Comparison of ENCODE assay signal across 8 cellular contexts in genomic region chr2:71129891-71130324, GRCh38. TPM values are rescaled to one million over a fixed set of nuclear protein-coding genes. Genes with fewer than 3 reads are reported as not detected.
DNase-seq lines count a peak whose midpoint lies in the region; ATAC-seq and TF ChIP-seq lines count a peak whose summit lies in the region.

Gene MCEE (minus strand): TSS chr2:71130229. CDS start chr2:71130219, 10 bp downstream.

- WGBS in ectodermal cell, 2 experiments: 0% methylated on average over 36 of the region's 36 CpGs

- H3K4me3 ChIP-seq in ectodermal cell (ENCODE audit: insufficient read depth, low read depth, low read length): peak within 1 kb of the TSS; percentile 81

- DNase-seq in CD14-positive monocyte (ENCODE audit: low spot score) (peak; percentile 79), NCI-H526 treated with DMSO at 0.1 percent for 48 hours (lab: John Stamatoyannopoulos, UW) (peak; percentile 85), mesenteric fat pad (ENCODE audit: low spot score) (peak; percentile 96)
- peak; percentile 90 to 91 for DNase-seq in activated CD4-positive, alpha-beta T cell treated with anti-CD3 and anti-CD28 coated beads, Interleukin-2, amount 50 U/mL, for 48 hours
- peak; percentile 73 to 78 for DNase-seq in stimulated activated CD8-positive, alpha-beta memory T cell treated with anti-CD3 and anti-CD28 coated beads, Interleukin-15, amount 100 ng/mL, for 4 hours (ENCODE audit: low read depth in 2 of 2)

- no peak for TF ChIP-seq CTCF in CD14-positive monocyte (IDR thresholded peaks at IDR 0.05)

- H3K36me3 ChIP-seq in ectodermal cell (ENCODE audit: control insufficient read depth, insufficient read depth, low read length): peaks cover 5% of the 10 kb centered on the region

- H3K9me3 Mint-ChIP-seq in CD14-positive monocyte: no peaks in the 10 kb centered on the region

- no peaks in the 10 kb centered on the region for H3K4me1 ChIP-seq in ectodermal cell (ENCODE audit: control insufficient read depth, insufficient read depth, low read length)

- peaks cover 11% of the 10 kb centered on the region for H3K4me1 Mint-ChIP-seq in CD14-positive monocyte

- no peak within 1 kb of the TSS for H3K4me3 Mint-ChIP-seq in CD14-positive monocyte

- H3K27me3 Mint-ChIP-seq in CD14-positive monocyte (ENCODE audit: low read depth in 3 of 3): no peaks in the 10 kb centered on the region

- H3K9me3 ChIP-seq in ectodermal cell (ENCODE audit: control insufficient read depth, low read length): no peaks in the 10 kb centered on the region

- no peaks in the 10 kb centered on the region for H3K27me3 ChIP-seq in ectodermal cell (ENCODE audit: control insufficient read depth, insufficient read depth, low read length, poor library complexity, severe bottlenecking)

- peak within 1 kb of the TSS in 2 of 7 donors; percentile 73 to 97 for H3K27ac Mint-ChIP-seq in CD14-positive monocyte

- intact Hi-C loops in CD14-positive monocyte (cut with micrococcal nuclease): loop anchor here in 1 of 2 donors (5.0 kb wide), 1 partner anchor 58 kb away; no protein-coding TSS in a partner anchor

- H3K36me3 Mint-ChIP-seq in CD14-positive monocyte: peaks cover 9 to 11% of the 10 kb centered on the region in 2 donors

- peak; percentile 79 for ATAC-seq in GM19351 (IDR thresholded peaks at IDR 0.05; ENCODE audit: unreplicated experiment)
- peak; percentile 55 for ATAC-seq in HG03469 (IDR thresholded peaks at IDR 0.05; ENCODE audit: unreplicated experiment)

- peak within 1 kb of the TSS; percentile 70 for H3K27ac ChIP-seq in ectodermal cell (ENCODE audit: insufficient read depth, low read depth, low read length, poor library complexity, severe bottlenecking)

RNA-seq across cellular contexts. Expression of gene MCEE, which starts in this region (rescaled TPM):
- 10 to 100 TPM; 24.7 to 29.0 TPM for polyA plus RNA-seq in CD14-positive monocyte
- polyA plus RNA-seq in ectodermal cell (2013, experiment 1 of 4): 10.4 TPM
- 7.7 TPM for polyA plus RNA-seq in ectodermal cell (2013, experiment 2 of 4)
- polyA plus RNA-seq in ectodermal cell (2013, experiment 3 of 4): 9.4 TPM
- polyA plus RNA-seq in ectodermal cell (2013, experiment 4 of 4): 11.0 TPM
- total RNA-seq in mesenteric fat pad: 15.2 TPM

Comparison
In these comparisons a context has a peak if more than half of its experiments do, and no peak if none do; other contexts are left out.
1. Peak in every context shown above with its lines: DNase-seq, ATAC-seq, H3K4me3 ChIP-seq and H3K27ac ChIP-seq.